In genomic region chr6:139173172-139173571, GRCh38 we compare ENCODE assay signal across 10 cellular contexts. TPM values are rescaled to one million over a fixed set of nuclear protein-coding genes. Genes with fewer than 3 reads are reported as not detected.
DNase-seq lines count a peak whose midpoint lies in the region; ATAC-seq lines count a peak whose summit lies in the region.
"Had no signal": no experiment of that assay in that cellular context is flagged by ENCODE, and none has a peak within 500 bp of the region (broad histone marks: within the 10 kb centered on the region; RNA-seq: fewer than 3 reads in every experiment).

No MANE protein-coding gene starts in this region.

- no peak for DNase-seq in activated CD4-positive, alpha-beta T cell treated with anti-CD3 and anti-CD28 coated beads, Interleukin-2, amount 10 ng/mL, durations not matched to agents 7 days and 5 days
- no peak for DNase-seq in activated CD4-positive, alpha-beta T cell treated with anti-CD3 and anti-CD28 coated beads, Interleukin-2, amount 50 U/mL, for 48 hours
- DNase-seq in M059J (ENCODE audit: low read depth) (peak; percentile 38), naive B cell (no peak), DMS79 (lab: John Stamatoyannopoulos, UW) (no peak), NCI-H524 treated with DMSO at 0.1 percent for 48 hours (lab: John Stamatoyannopoulos, UW) (no peak)
- DNase-seq in activated T-cell treated with anti-CD3 and anti-CD28 coated beads, Interleukin-2, amount 50 U/mL, for 4 hours, result no peak
- DNase-seq: hypothalamus had no signal

- H3K27ac Mint-ChIP-seq in activated CD4-positive, alpha-beta T cell treated with anti-CD3 and anti-CD28 coated beads, Interleukin-2, amount 10 ng/mL, durations not matched to agents 7 days and 5 days, result peak overlapping the region; percentile 81
- H3K27ac Mint-ChIP-seq in naive B cell, result peak overlapping the region in 2 of 6 donors; percentile 60 to 80

- H3K9me3 Mint-ChIP-seq in activated CD4-positive, alpha-beta T cell treated with anti-CD3 and anti-CD28 coated beads, Interleukin-2, amount 10 ng/mL, durations not matched to agents 7 days and 5 days, result no peaks in the 10 kb centered on the region
- no peaks in the 10 kb centered on the region for H3K9me3 Mint-ChIP-seq in activated T-cell treated with anti-CD3 and anti-CD28 coated beads, Interleukin-2, amount 50 U/mL, for 4 hours
- peaks cover 0 to 8% (median 7%) of the 10 kb centered on the region in 7 donors for H3K9me3 Mint-ChIP-seq in naive B cell

- POLR2A ChIA-PET in activated CD4-positive, alpha-beta T cell treated with anti-CD3 and anti-CD28 coated beads, Interleukin-2, amount 10 ng/mL, durations not matched to agents 7 days and 5 days (lab: Charles Lee), result no interaction called here

- CTCF ChIA-PET in activated CD4-positive, alpha-beta T cell treated with anti-CD3 and anti-CD28 coated beads, Interleukin-2, amount 10 ng/mL, durations not matched to agents 7 days and 5 days (lab: Charles Lee), result interaction anchor here (0.6 to 1.1 kb wide), 3 partner anchors 9 to 719 kb away, joined by 3 to 4 read pairs (median 3); no protein-coding TSS in a partner anchor

- no peaks in the 10 kb centered on the region for H3K27me3 Mint-ChIP-seq in activated CD4-positive, alpha-beta T cell treated with anti-CD3 and anti-CD28 coated beads, Interleukin-2, amount 10 ng/mL, durations not matched to agents 7 days and 5 days
- H3K27me3 Mint-ChIP-seq in activated T-cell treated with anti-CD3 and anti-CD28 coated beads, Interleukin-2, amount 50 U/mL, for 4 hours (ENCODE audit: low read depth), result no peaks in the 10 kb centered on the region
- no peaks in the 10 kb centered on the region for H3K27me3 Mint-ChIP-seq in naive B cell

- no peak overlapping the region for H3K4me3 Mint-ChIP-seq in activated CD4-positive, alpha-beta T cell treated with anti-CD3 and anti-CD28 coated beads, Interleukin-2, amount 10 ng/mL, durations not matched to agents 7 days and 5 days
- H3K4me3 Mint-ChIP-seq in activated T-cell treated with anti-CD3 and anti-CD28 coated beads, Interleukin-2, amount 50 U/mL, for 4 hours, result peak overlapping the region; percentile 5
- no peak overlapping the region for H3K4me3 Mint-ChIP-seq in naive B cell

- H3K4me1 Mint-ChIP-seq in activated CD4-positive, alpha-beta T cell treated with anti-CD3 and anti-CD28 coated beads, Interleukin-2, amount 10 ng/mL, durations not matched to agents 7 days and 5 days, result peaks cover 88% of the 10 kb centered on the region
- peaks cover 90% of the 10 kb centered on the region for H3K4me1 Mint-ChIP-seq in activated T-cell treated with anti-CD3 and anti-CD28 coated beads, Interleukin-2, amount 50 U/mL, for 4 hours (ENCODE audit: low read depth)
- peaks cover 52 to 74% (median 69%) of the 10 kb centered on the region in 3 donors for H3K4me1 Mint-ChIP-seq in naive B cell

- H3K36me3 Mint-ChIP-seq in activated CD4-positive, alpha-beta T cell treated with anti-CD3 and anti-CD28 coated beads, Interleukin-2, amount 10 ng/mL, durations not matched to agents 7 days and 5 days (ENCODE audit: low read depth), result peaks cover 84% of the 10 kb centered on the region
- peaks cover 60% of the 10 kb centered on the region for H3K36me3 Mint-ChIP-seq in activated T-cell treated with anti-CD3 and anti-CD28 coated beads, Interleukin-2, amount 50 U/mL, for 4 hours (ENCODE audit: insufficient read depth)
- H3K36me3 Mint-ChIP-seq in naive B cell, result peaks cover 45 to 56% of the 10 kb centered on the region in 2 donors

- ATAC-seq in activated T-cell treated with anti-CD3 and anti-CD28 coated beads, Interleukin-2, amount 50 U/mL, for 4 hours, result peak; percentile 84 to 87
- ATAC-seq in naive B cell (ENCODE audit: low read depth in 2 of 2) (peak; percentile 37 to 41), GM18870 (IDR thresholded peaks at IDR 0.05; ENCODE audit: unreplicated experiment) (no peak)
- ATAC-seq: SK-N-SH treated with all-trans-retinoic acid at 6 μM for 48 hours had no signal

RNA-seq across cellular contexts. Expression of gene HECA, which starts 38.3 kb away (rescaled TPM):
- 10 to 100 TPM; 59.2 to 60.1 TPM for total RNA-seq in activated CD4-positive, alpha-beta T cell treated with anti-CD3 and anti-CD28 coated beads, Interleukin-2, amount 10 ng/mL, durations not matched to agents 7 days and 5 days
- total RNA-seq in M059J (2014; rRNA removed; shearing (Covaris generic)), result 9.9 and 15.2 TPM in 2 replicates
- 10 to 100 TPM; 54.4 to 65.7 (median 57.5) TPM for total RNA-seq in activated T-cell treated with anti-CD3 and anti-CD28 coated beads, Interleukin-2, amount 50 U/mL, for 4 hours
- polyA plus RNA-seq in naive B cell (ENCODE audit: low read depth in 6 of 6), result 1 to 10 TPM; 4.0 to 6.2 (median 4.6) TPM
